ENCODE assay signal across 9 cellular contexts in genomic region chr12:50986961-50987737, GRCh38. TPM values are rescaled to one million over a fixed set of nuclear protein-coding genes. Genes with fewer than 3 reads are reported as not detected.
DNase-seq lines count a peak whose midpoint lies in the region; ATAC-seq and TF ChIP-seq lines count a peak whose summit lies in the region.
"Had no signal": no experiment of that assay in that cellular context is flagged by ENCODE, and none has a peak within 500 bp of the region (broad histone marks: within the 10 kb centered on the region; RNA-seq: fewer than 3 reads in every experiment).

No MANE protein-coding gene starts in this region.

- CTCF ChIA-PET in HEK293 (lab: Yijun Ruan, JAX) = interaction anchor here (0.6 to 4.2 kb wide), 15 partner anchors 12 to 537 kb away, joined by 3 to 55 read pairs (median 5); partner anchors contain the start of gene SLC11A2

- H3K27me3 ChIP-seq in muscle layer of duodenum (ENCODE audit: low read depth, low read length) = no peaks in the 10 kb centered on the region
- H3K27me3 ChIP-seq: BLaER1 had no signal

- no peak overlapping the region for H3K27ac Mint-ChIP-seq in T-helper 17 cell

- ATAC-seq in T-helper 17 cell = peak; percentile 54
- ATAC-seq in GM21619 (IDR thresholded peaks at IDR 0.05; ENCODE audit: unreplicated experiment) = no peak

- H3K9me3 ChIP-seq in HEK293 (ENCODE audit: control insufficient read depth, insufficient read depth, low read depth, low read length) (no peaks in the 10 kb centered on the region), T-helper 17 cell (ENCODE audit: control insufficient read depth, low read length, poor library complexity, severe bottlenecking) (no peaks in the 10 kb centered on the region), muscle layer of duodenum (ENCODE audit: control insufficient read depth in 1 of 2, low read length in 2 of 2) (no peaks in the 10 kb centered on the region)
- H3K9me3 ChIP-seq: BLaER1 had no signal

- peaks cover 7% of the 10 kb centered on the region for H3K36me3 Mint-ChIP-seq in T-helper 17 cell (ENCODE audit: low read depth)

- H3K27ac ChIP-seq in HEK293 (ENCODE audit: extremely low read depth, low read depth, low read length) (no peak overlapping the region; the same call in 1 of the 2 replicates), muscle layer of duodenum (ENCODE audit: low read length) (peak overlapping the region; percentile 78)
- H3K27ac ChIP-seq: BLaER1 had no signal

- peaks cover 7% of the 10 kb centered on the region for H3K4me1 Mint-ChIP-seq in T-helper 17 cell

- TF ChIP-seq CTCF in HEK293 (tag by site-specific recombination; IDR thresholded peaks at IDR 0.05) = peak; percentile 58

- H3K4me1 ChIP-seq in HEK293 (ENCODE audit: control insufficient read depth, insufficient read depth, low read length) = no peaks in the 10 kb centered on the region
- peaks cover 12 to 20% of the 10 kb centered on the region in 2 donors for H3K4me1 ChIP-seq in muscle layer of duodenum (ENCODE audit: control insufficient read depth in 1 of 2, insufficient read depth in 2 of 2, low read length in 2 of 2)
- H3K4me1 ChIP-seq: BLaER1 had no signal

- TF ChIP-seq POLR2A in erythroblast (IDR thresholded peaks at IDR 0.05; ENCODE audit: low read length) = no peak

- POLR2A ChIA-PET in HEK293 (lab: Yijun Ruan, JAX) = interaction anchor here (0.6 kb wide), 1 partner anchor 226 kb away, joined by 4 read pairs; no protein-coding TSS in a partner anchor

- H3K4me3 Mint-ChIP-seq in T-helper 17 cell = no peak overlapping the region

- DNase-seq in DMS 273 (lab: John Stamatoyannopoulos, UW; ENCODE audit: unreplicated experiment) = peak; percentile 67
- no peak for DNase-seq in DMS 273 treated with DMSO at 0.1 percent for 48 hours (lab: John Stamatoyannopoulos, UW)
- DNase-seq in T-helper 17 cell = no peak
- peak; percentile 52 to 61 for DNase-seq in erythroblast (lab: John Stamatoyannopoulos, UW)
- no peak for DNase-seq in activated CD4-positive, CD25-positive, alpha-beta regulatory T cell (lab: John Stamatoyannopoulos, UW)

- no peaks in the 10 kb centered on the region for H3K27me3 Mint-ChIP-seq in T-helper 17 cell

- no peak overlapping the region for H3K4me3 ChIP-seq in HEK293 (ENCODE audit: low read depth, low read length)
- no peak overlapping the region for H3K4me3 ChIP-seq in muscle layer of duodenum (ENCODE audit: low read depth in 1 of 2, low read length in 2 of 2)
- H3K4me3 ChIP-seq: BLaER1 had no signal

- H3K36me3 ChIP-seq in HEK293 (ENCODE audit: control insufficient read depth in 2 of 2, insufficient read depth in 1 of 2, low read length in 2 of 2) (peaks cover 34 to 57% of the 10 kb centered on the region in 2 experiments), muscle layer of duodenum (ENCODE audit: control insufficient read depth in 1 of 2, insufficient read depth in 2 of 2, low read length in 2 of 2) (peaks cover 29 to 35% of the 10 kb centered on the region in 2 donors)

TF ChIP-seq in HEK293, 187 proteins besides CTCF, POLR2A, EP300 and RAD21:
- TF ChIP-seq, protein P1, sequence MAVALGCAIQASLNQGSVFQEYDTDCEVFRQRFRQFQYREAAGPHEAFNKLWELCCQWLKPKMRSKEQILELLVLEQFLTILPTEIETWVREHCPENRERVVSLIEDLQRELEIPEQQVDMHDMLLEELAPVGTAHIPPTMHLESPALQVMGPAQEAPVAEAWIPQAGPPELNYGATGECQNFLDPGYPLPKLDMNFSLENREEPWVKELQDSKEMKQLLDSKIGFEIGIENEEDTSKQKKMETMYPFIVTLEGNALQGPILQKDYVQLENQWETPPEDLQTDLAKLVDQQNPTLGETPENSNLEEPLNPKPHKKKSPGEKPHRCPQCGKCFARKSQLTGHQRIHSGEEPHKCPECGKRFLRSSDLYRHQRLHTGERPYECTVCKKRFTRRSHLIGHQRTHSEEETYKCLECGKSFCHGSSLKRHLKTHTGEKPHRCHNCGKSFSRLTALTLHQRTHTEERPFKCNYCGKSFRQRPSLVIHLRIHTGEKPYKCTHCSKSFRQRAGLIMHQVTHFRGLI (tag by site-specific recombination; IDR thresholded peaks at IDR 0.05) = no peak
- peak; percentile 70 for TF ChIP-seq ZNF654 (tag by site-specific recombination; IDR thresholded peaks at IDR 0.05; ENCODE audit: low read depth)

RNA-seq across cellular contexts. Expression of gene HIGD1C, which starts 34.8 kb away (rescaled TPM):
- not detected for total RNA-seq in T-helper 17 cell

RNA-seq across cellular contexts. Expression of gene SLC11A2, which starts 39.0 kb away (rescaled TPM):
- total RNA-seq in T-helper 17 cell = 10 to 100 TPM; 47.6 to 51.5 TPM

Comparison
In these comparisons a context has a peak if more than half of its experiments do, and no peak if none do; other contexts are left out.
1. DNase-seq: peak in DMS 273 (single experiment) and erythroblast (2 of 2); none in DMS 273 treated with DMSO at 0.1 percent for 48 hours (single experiment), T-helper 17 cell (0 of 3) and activated CD4-positive, CD25-positive, alpha-beta regulatory T cell (0 of 4).